Comparison of ENCODE assay signal across 8 cellular contexts in genomic region chr11:67630230-67630942, GRCh38. TPM values are rescaled to one million over a fixed set of nuclear protein-coding genes. Genes with fewer than 3 reads are reported as not detected.
DNase-seq lines count a peak whose midpoint lies in the region; ATAC-seq and TF ChIP-seq lines count a peak whose summit lies in the region.

No MANE protein-coding gene starts in this region.

- intact Hi-C loops in left ventricle myocardium inferior (cut with micrococcal nuclease) (no loop called here), vagina (cut with DNase I) (no loop called here)

- H3K4me1 Mint-ChIP-seq in progenitor cell of endocrine pancreas (ENCODE audit: low read depth), result peaks cover 7% of the 10 kb centered on the region

- no peak overlapping the region for H2AFZ ChIP-seq in SU-DHL-6 (ENCODE audit: low read depth, low read length, severe bottlenecking)

- H3K27ac Mint-ChIP-seq in progenitor cell of endocrine pancreas, result peak overlapping the region; percentile 96

- H3K27me3 Mint-ChIP-seq in progenitor cell of endocrine pancreas, result no peaks in the 10 kb centered on the region

- H3F3A ChIP-seq in SU-DHL-6 (ENCODE audit: insufficient read depth), result peaks cover 4% of the 10 kb centered on the region; the same call in 1 of the 2 replicates

- peak overlapping the region; percentile 78 for H3K4me3 Mint-ChIP-seq in progenitor cell of endocrine pancreas (ENCODE audit: low read depth)

- H3K9me3 ChIP-seq in SU-DHL-6 (ENCODE audit: insufficient read depth, low read length) (no peaks in the 10 kb centered on the region), left ventricle myocardium inferior (replicated peaks) (no peaks in the 10 kb centered on the region), vagina (no peaks in the 10 kb centered on the region)

- H3K27ac ChIP-seq in SU-DHL-6 (ENCODE audit: low read depth, low read length) (peak overlapping the region; percentile 90), left ventricle myocardium inferior (replicated peaks) (peak overlapping the region; percentile 99), vagina (peak overlapping the region; percentile 91)

- H3K36me3 ChIP-seq in SU-DHL-6 (ENCODE audit: low read length) (no peaks in the 10 kb centered on the region), left ventricle myocardium inferior (no peaks in the 10 kb centered on the region), vagina (no peaks in the 10 kb centered on the region)

- H3K9ac ChIP-seq in SU-DHL-6 (ENCODE audit: low read length), result peak overlapping the region; percentile 84

- peaks cover 4% of the 10 kb centered on the region for H3K36me3 Mint-ChIP-seq in progenitor cell of endocrine pancreas (ENCODE audit: insufficient read depth)

- H3K27me3 ChIP-seq in SU-DHL-6 (ENCODE audit: low read length) (no peaks in the 10 kb centered on the region), left ventricle myocardium inferior (ENCODE audit: low read depth) (peaks cover 12% of the 10 kb centered on the region), vagina (no peaks in the 10 kb centered on the region)

- no peaks in the 10 kb centered on the region for H3K79me2 ChIP-seq in SU-DHL-6 (ENCODE audit: insufficient read depth, low read length)

- H3K4me1 ChIP-seq in left ventricle myocardium inferior (peaks cover 45% of the 10 kb centered on the region), vagina (peaks cover 24% of the 10 kb centered on the region)

- peaks cover 6% of the 10 kb centered on the region for H3K9me3 Mint-ChIP-seq in progenitor cell of endocrine pancreas (ENCODE audit: low read depth)

- peak in 1 of 2 donors; percentile 67 for TF ChIP-seq POLR2A in vagina (IDR thresholded peaks at IDR 0.05)

- in situ Hi-C loops in GM13977 (cut with MboI; ENCODE audit: low pct_unique_long_range_greater_than_20kb, low sequenced_read_pairs, unreplicated experiment), result no loop called here

- peak overlapping the region; percentile 80 for H3K4me2 ChIP-seq in SU-DHL-6 (ENCODE audit: low read depth, low read length, poor library complexity, severe bottlenecking)

- TF ChIP-seq CTCF in GM13977 (IDR thresholded peaks at IDR 0.05; ENCODE audit: extremely low read depth, insufficient read depth, missing control alignments) (peak; percentile 85), SU-DHL-6 (IDR thresholded peaks at IDR 0.05; ENCODE audit: insufficient read depth, low read length, poor library complexity, severe bottlenecking) (peak; percentile 54), left ventricle myocardium inferior (IDR thresholded peaks at IDR 0.05; ENCODE audit: borderline replicate concordance) (peak; percentile 82), progenitor cell of endocrine pancreas (IDR thresholded peaks at IDR 0.05; ENCODE audit: unreplicated experiment) (peak; percentile 90), vagina (IDR thresholded peaks at IDR 0.05) (peak in 1 of 3 experiments; percentile 53)

- peak; percentile 100 for DNase-seq in GM13977 (ENCODE audit: low spot score)
- DNase-seq in NCI-H1417 treated with DMSO at 0.1 percent for 48 hours (lab: John Stamatoyannopoulos, UW), result peak; percentile 85
- peak; percentile 97 for DNase-seq in amniotic stem cell (lab: John Stamatoyannopoulos, UW)
- peak; percentile 99 for DNase-seq in left ventricle myocardium inferior
- peak; percentile 97 for DNase-seq in progenitor cell of endocrine pancreas (ENCODE audit: low spot score, unreplicated experiment)
- peak in 1 of 2 donors; percentile 99 for DNase-seq in vagina (ENCODE audit: extremely low spot score in 2 of 2)

- peak; percentile 65 for ATAC-seq in HG02840 (IDR thresholded peaks at IDR 0.05; ENCODE audit: low FRiP score, unreplicated experiment)

- no peaks in the 10 kb centered on the region for H3K9me2 ChIP-seq in SU-DHL-6 (replicated peaks; ENCODE audit: insufficient read depth, low read length)

- H3K4me3 ChIP-seq in SU-DHL-6 (ENCODE audit: insufficient read depth, low read length, poor library complexity, severe bottlenecking) (peak overlapping the region; percentile 63), left ventricle myocardium inferior (peak overlapping the region; percentile 74), vagina (peak overlapping the region; percentile 58 to 71)

- no peaks in the 10 kb centered on the region for H4K20me1 ChIP-seq in SU-DHL-6 (ENCODE audit: low read depth, low read length)

RNA-seq across cellular contexts. Expression of gene NUDT8, which starts 0.6 kb away (rescaled TPM):
- total RNA-seq in left ventricle myocardium inferior (102 TPM), progenitor cell of endocrine pancreas (5.1 and 6.3 TPM in 2 replicates), vagina (23.8 TPM)

RNA-seq across cellular contexts. Expression of gene TBX10, which starts 9.2 kb away (rescaled TPM):
- total RNA-seq in left ventricle myocardium inferior, result 0.14 TPM
- total RNA-seq in progenitor cell of endocrine pancreas, result not detected in 2 replicates
- not detected for total RNA-seq in vagina

RNA-seq across cellular contexts. Expression of gene ACY3, which starts 20.1 kb away (rescaled TPM):
- not detected for total RNA-seq in left ventricle myocardium inferior
- total RNA-seq in progenitor cell of endocrine pancreas, result 3.0 and 3.4 TPM in 2 replicates
- total RNA-seq in vagina, result not detected

RNA-seq across cellular contexts. Expression of gene NDUFV1, which starts 23.6 kb away (rescaled TPM):
- total RNA-seq in left ventricle myocardium inferior, result 640 TPM
- total RNA-seq in progenitor cell of endocrine pancreas, result 137 and 150 TPM in 2 replicates
- total RNA-seq in vagina, result 254 TPM

RNA-seq across cellular contexts. Expression of gene ALDH3B2, which starts 44.0 kb away (rescaled TPM):
- total RNA-seq in left ventricle myocardium inferior, result not detected
- total RNA-seq in progenitor cell of endocrine pancreas, result 0.67 and 1.6 TPM in 2 replicates
- 19.9 TPM for total RNA-seq in vagina
